In genomic region chr6:169251822-169252804, GRCh38 we compare ENCODE assay signal across 10 cellular contexts. TPM values are rescaled to one million over a fixed set of nuclear protein-coding genes. Genes with fewer than 3 reads are reported as not detected.
DNase-seq lines count a peak whose midpoint lies in the region; ATAC-seq and TF ChIP-seq lines count a peak whose summit lies in the region.
"Had no signal": no experiment of that assay in that cellular context is flagged by ENCODE, and none has a peak within 500 bp of the region (broad histone marks: within the 10 kb centered on the region; RNA-seq: fewer than 3 reads in every experiment).

No MANE protein-coding gene starts in this region.

- H3K9me2 ChIP-seq in PC-3 (replicated peaks; ENCODE audit: low read length) = no peaks in the 10 kb centered on the region

- H3K9me3 ChIP-seq in HUES6 (ENCODE audit: control insufficient read depth, insufficient read depth, low read depth, low read length) (peaks cover 4% of the 10 kb centered on the region; the same call in 1 of the 2 replicates), right lobe of liver (no peaks in the 10 kb centered on the region), subcutaneous abdominal adipose tissue (ENCODE audit: control insufficient read depth in 5 of 5, low read length in 5 of 5) (peaks cover 0 to 3% (median 0%) of the 10 kb centered on the region in 5 donors), PC-3 (ENCODE audit: low read length) (no peaks in the 10 kb centered on the region)
- no peaks in the 10 kb centered on the region for H3K9me3 ChIP-seq in effector memory CD4-positive, alpha-beta T cell (ENCODE audit: control insufficient read depth, low read length)

- intact Hi-C loops in right lobe of liver (cut with DNase I) (no loop called here), PC-3 (cut with micrococcal nuclease) (no loop called here)

- H3K4me1 ChIP-seq in HUES6 (ENCODE audit: control insufficient read depth, insufficient read depth, low read length) = peaks cover 41% of the 10 kb centered on the region
- H3K4me1 ChIP-seq in right lobe of liver = no peaks in the 10 kb centered on the region
- H3K4me1 ChIP-seq in subcutaneous abdominal adipose tissue (ENCODE audit: control insufficient read depth in 5 of 5, insufficient read depth in 5 of 5, low read length in 5 of 5) = peaks cover 0 to 17% (median 15%) of the 10 kb centered on the region in 5 donors
- peaks cover 3% of the 10 kb centered on the region for H3K4me1 ChIP-seq in effector memory CD4-positive, alpha-beta T cell (ENCODE audit: control insufficient read depth, insufficient read depth, low read length, poor library complexity, severe bottlenecking)
- peaks cover 3% of the 10 kb centered on the region; the same call in 1 of the 2 replicates for H3K4me1 ChIP-seq in PC-3 (ENCODE audit: insufficient read depth, low read length)

- 25% methylated on average over 21 of the region's 27 CpGs for WGBS in right lobe of liver (ENCODE audit: insufficient coverage, low coverage, low lambda C conversion rate, missing lambda C conversion rate)

- POLR2A ChIA-PET in PC-3 (lab: Charles Lee; ENCODE audit: unreplicated experiment) = no interaction called here

- no peak for TF ChIP-seq POLR2A in right lobe of liver (IDR thresholded peaks at IDR 0.05)

- H3K27me3 ChIP-seq in HUES6 (ENCODE audit: control insufficient read depth, insufficient read depth, low read length) = peaks cover 44% of the 10 kb centered on the region
- H3K27me3 ChIP-seq in right lobe of liver = no peaks in the 10 kb centered on the region
- peaks cover 19 to 51% (median 32%) of the 10 kb centered on the region in 5 donors for H3K27me3 ChIP-seq in subcutaneous abdominal adipose tissue (ENCODE audit: control insufficient read depth in 5 of 5, insufficient read depth in 4 of 5, low read length in 5 of 5)
- H3K27me3 ChIP-seq in effector memory CD4-positive, alpha-beta T cell (replicated peaks; ENCODE audit: control insufficient read depth, insufficient read depth, low read length, poor library complexity, severe bottlenecking) = peaks cover 12% of the 10 kb centered on the region
- peaks cover 21% of the 10 kb centered on the region; the same call in 1 of the 2 replicates for H3K27me3 ChIP-seq in PC-3 (ENCODE audit: low read length)

- peak in 1 of 61 donors; percentile 53 for DNase-seq in caudate nucleus (lab: John Stamatoyannopoulos, UW)
- DNase-seq in right lobe of liver = peak in 1 of 3 donors; percentile 20
- DNase-seq in effector memory CD4-positive, alpha-beta T cell = no peak
- no peak for DNase-seq in NCI-H446 (lab: John Stamatoyannopoulos, UW)
- DNase-seq in PC-3 = no peak
- DNase-seq: NCI-H2029 had no signal

- H3K36me3 ChIP-seq in HUES6 (ENCODE audit: control insufficient read depth, insufficient read depth, low read length) = peaks cover 16% of the 10 kb centered on the region
- no peaks in the 10 kb centered on the region for H3K36me3 ChIP-seq in right lobe of liver
- peaks cover 0 to 16% (median 12%) of the 10 kb centered on the region in 5 donors for H3K36me3 ChIP-seq in subcutaneous abdominal adipose tissue (ENCODE audit: control insufficient read depth in 5 of 5, insufficient read depth in 5 of 5, low read length in 5 of 5)
- H3K36me3 ChIP-seq in effector memory CD4-positive, alpha-beta T cell (ENCODE audit: control insufficient read depth, insufficient read depth, low read length) = no peaks in the 10 kb centered on the region
- no peaks in the 10 kb centered on the region for H3K36me3 ChIP-seq in PC-3 (ENCODE audit: low read depth, low read length)

- CTCF ChIA-PET in PC-3 (lab: Charles Lee) = no interaction called here

- H3K27ac ChIP-seq in HUES6 (ENCODE audit: low read depth, low read length) (no peak overlapping the region), caudate nucleus (ENCODE audit: low read depth, low read length) (peak overlapping the region; percentile 93), right lobe of liver (peak overlapping the region in 1 of 3 donors; percentile 43), subcutaneous abdominal adipose tissue (ENCODE audit: low read depth, low read length) (peak overlapping the region; percentile 52), PC-3 (ENCODE audit: low read length) (no peak overlapping the region)
- no peak overlapping the region for H3K27ac ChIP-seq in effector memory CD4-positive, alpha-beta T cell (ENCODE audit: insufficient read depth, low read length, poor library complexity, severe bottlenecking)

- no peak overlapping the region for H3K4me2 ChIP-seq in PC-3 (ENCODE audit: low read length)

- H2AFZ ChIP-seq in PC-3 (ENCODE audit: low read length) = no peak overlapping the region

- H3K79me2 ChIP-seq in PC-3 (ENCODE audit: low read length) = no peaks in the 10 kb centered on the region

- ATAC-seq in right lobe of liver = peak in 1 of 4 donors; percentile 27
- ATAC-seq in HG02678 (IDR thresholded peaks at IDR 0.05; ENCODE audit: unreplicated experiment) = no peak
- ATAC-seq in PC-3 = no peak

- no peaks in the 10 kb centered on the region for H4K20me1 ChIP-seq in PC-3 (ENCODE audit: low read length)

- H3K4me3 ChIP-seq in HUES6 (ENCODE audit: low read depth, low read length) (peak overlapping the region; percentile 56), right lobe of liver (peak overlapping the region; percentile 9 to 20 (median 16)), subcutaneous abdominal adipose tissue (ENCODE audit: low read depth in 1 of 5, low read length in 5 of 5) (peak overlapping the region; percentile 29 to 66 (median 55)), PC-3 (ENCODE audit: low read length) (no peak overlapping the region)
- no peak overlapping the region for H3K4me3 ChIP-seq in effector memory CD4-positive, alpha-beta T cell (ENCODE audit: insufficient read depth, low read depth, low read length, poor library complexity, severe bottlenecking)

- TF ChIP-seq CTCF in right lobe of liver (IDR thresholded peaks at IDR 0.05) = no peak
- no peak for TF ChIP-seq CTCF in PC-3 (conservative IDR thresholded peaks at IDR 0.05; ENCODE audit: low read depth, low read length)

- BruUV-seq in PC-3 (replicated peaks; lab: Mats Ljungman, UMichigan) = no TSS peak

- H3K9ac ChIP-seq in HUES6 (ENCODE audit: low read length) (peak overlapping the region; percentile 61), subcutaneous abdominal adipose tissue (ENCODE audit: low read length in 5 of 5) (peak overlapping the region in 1 of 5 donors; percentile 2), PC-3 (ENCODE audit: low read length) (no peak overlapping the region)

- no peaks in the 10 kb centered on the region for H3F3A ChIP-seq in PC-3 (ENCODE audit: low read length, unreplicated experiment)

RNA-seq across cellular contexts. Expression of gene THBS2, which starts 1.5 kb away (rescaled TPM):
- total RNA-seq in right lobe of liver (10 to 100 TPM in 1 of 6 experiments, 1 to 10 TPM in 5; 2.7 to 28.7 (median 7.8) TPM), PC-3 (2014; rRNA removed) (0.52 TPM in 1 of 2 replicates, not detected in the other)
- total RNA-seq: T-helper 1 cell treated with Interleukin-12 subunit alpha and Interleukin-12 subunit beta and Interleukin-4 antibody, amounts not matched to agents 30 ng/mL and 1 ng/mL, for 36 hours had no signal

Comparison
In these comparisons a context has a peak if more than half of its experiments do, and no peak if none do; other contexts are left out.
1. H3K27ac ChIP-seq: peak in caudate nucleus (single experiment) and subcutaneous abdominal adipose tissue (single experiment); none in HUES6 (single experiment), effector memory CD4-positive, alpha-beta T cell (single experiment) and PC-3 (single experiment).
2. H3K4me3 ChIP-seq: peak in HUES6 (single experiment), right lobe of liver (3 of 3) and subcutaneous abdominal adipose tissue (5 of 5); none in effector memory CD4-positive, alpha-beta T cell (single experiment) and PC-3 (single experiment).